14 cellular contexts compared by ENCODE assay signal in the genomic region with DNA sequence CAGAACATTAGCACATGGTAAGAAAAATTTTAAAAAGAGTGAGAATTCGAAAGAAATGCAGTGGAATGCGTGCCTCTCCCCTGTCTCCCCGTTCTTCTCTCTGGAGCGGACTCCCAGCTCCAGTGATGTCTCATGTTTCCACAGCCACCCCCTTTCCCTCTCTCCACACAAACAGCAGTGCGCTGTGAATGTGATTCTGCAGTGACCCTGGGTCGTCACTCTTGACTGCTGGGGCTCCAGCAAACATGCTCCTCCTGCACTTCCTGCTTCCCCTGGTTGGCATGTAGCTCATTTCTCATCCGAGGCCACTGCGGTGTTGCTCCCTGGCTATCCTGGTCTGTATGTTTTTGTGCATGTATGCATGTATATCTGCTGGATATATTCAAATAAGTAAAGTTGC. TPM values are rescaled to one million over a fixed set of nuclear protein-coding genes. Genes with fewer than 3 reads are reported as not detected.
A peak's percentile ranks its signal among the peaks of the same experiment; 100 is the strongest.
DNase-seq lines count a peak whose midpoint lies in the region; ATAC-seq and TF ChIP-seq lines count a peak whose summit lies in the region.
"Had no signal": no experiment of that assay in that cellular context is flagged by ENCODE, and none has a peak within 500 bp of the region (broad histone marks: within the 10 kb centered on the region; RNA-seq: fewer than 3 reads in every experiment).

No MANE protein-coding gene starts in this region.

- peak overlapping the region in 3 of 5 experiments; percentile 10 to 43 (median 14) for H3K4me3 Mint-ChIP-seq in brain

- no peaks in the 10 kb centered on the region for H3K9me3 ChIP-seq in right atrium auricular region
- H3K9me3 ChIP-seq in heart left ventricle: peaks cover 0 to 3% (median 0%) of the 10 kb centered on the region in 12 donors
- H3K9me3 ChIP-seq: thoracic aorta had no signal

- peaks cover 0 to 87% of the 10 kb centered on the region in 2 donors for H3K4me1 ChIP-seq in right atrium auricular region
- H3K4me1 ChIP-seq in heart left ventricle: peaks cover 0 to 91% (median 58%) of the 10 kb centered on the region in 12 donors

- H3K27me3 ChIP-seq in right atrium auricular region (no peaks in the 10 kb centered on the region), heart left ventricle (no peaks in the 10 kb centered on the region)

- H3K27ac Mint-ChIP-seq in brain: peak overlapping the region in 3 of 5 experiments; percentile 17 to 38 (median 33)

- no peak for ATAC-seq in heart left ventricle
- ATAC-seq in GM18868 (IDR thresholded peaks at IDR 0.05; ENCODE audit: unreplicated experiment): no peak
- no peak for ATAC-seq in GM18498 (IDR thresholded peaks at IDR 0.05; ENCODE audit: unreplicated experiment)

- peaks cover 0 to 5% (median 4%) of the 10 kb centered on the region in 5 experiments for H3K9me3 Mint-ChIP-seq in brain

- intact Hi-C loops in heart left ventricle (cut with DNase I): no loop called here

- TF ChIP-seq CTCF in right atrium auricular region (IDR thresholded peaks at IDR 0.05) (no peak), heart left ventricle (IDR thresholded peaks at IDR 0.05) (no peak), brain (conservative IDR thresholded peaks at IDR 0.05) (no peak)

- no peak overlapping the region for H3K27ac ChIP-seq in right atrium auricular region
- no peak overlapping the region for H3K27ac ChIP-seq in heart left ventricle
- H3K27ac ChIP-seq: thoracic aorta had no signal

- DNase-seq in right atrium auricular region (ENCODE audit: low spot score) (peak; percentile 56), heart left ventricle (no peak), medulla oblongata (ENCODE audit: extremely low spot score) (peak; percentile 44), RKO (ENCODE audit: low spot score) (no peak), dedifferentiated amniotic fluid mesenchymal stem cell (ENCODE audit: extremely low spot score) (no peak)
- DNase-seq: amygdala; COR-L47; foreskin melanocyte; OCI-M1; stimulated activated CD4-positive, alpha-beta T cell treated with anti-CD3 and anti-CD28 coated beads, Interleukin-4, amount 100 ng/mL, for 1 hour had no signal

- H3K36me3 ChIP-seq in right atrium auricular region (no peaks in the 10 kb centered on the region), heart left ventricle (no peaks in the 10 kb centered on the region)
- H3K36me3 ChIP-seq: thoracic aorta had no signal

- peaks cover 88% of the 10 kb centered on the region for H3K4me1 Mint-ChIP-seq in brain

- TF ChIP-seq POLR2A in heart left ventricle (IDR thresholded peaks at IDR 0.05): no peak

- WGBS in heart left ventricle, 4 donors: 27 to 44% (median 33%) methylated on average over 8 of the region's 8 CpGs

- H3K27me3 Mint-ChIP-seq in brain: peaks cover 3% of the 10 kb centered on the region

- H3K36me3 Mint-ChIP-seq in brain: peaks cover 9% of the 10 kb centered on the region

- no peak overlapping the region for H3K4me3 ChIP-seq in right atrium auricular region
- H3K4me3 ChIP-seq in heart left ventricle: no peak overlapping the region
- H3K4me3 ChIP-seq: thoracic aorta had no signal

RNA-seq across cellular contexts. Expression of a gene that starts 13.3 kb away (rescaled TPM):
- 10 to 100 TPM; 24.7 to 29.3 TPM for total RNA-seq in right atrium auricular region
- total RNA-seq in heart left ventricle: 10 to 100 TPM; 19.5 to 37.2 (median 22.4) TPM
- 10 to 100 TPM; 18.8 to 20.4 TPM for polyA plus RNA-seq in heart left ventricle
- polyA plus RNA-seq in brain (ENCODE audit: insufficient read depth, low read depth, low replicate concordance): 63.6 TPM

Comparison
In these comparisons a context has a peak if more than half of its experiments do, and no peak if none do; other contexts are left out.
1. DNase-seq: peak in right atrium auricular region (single experiment) and medulla oblongata (single experiment); none in heart left ventricle (0 of 5), RKO (single experiment) and dedifferentiated amniotic fluid mesenchymal stem cell (single experiment).